Comparison of ENCODE assay signal across 1 cellular context in the genomic region with DNA sequence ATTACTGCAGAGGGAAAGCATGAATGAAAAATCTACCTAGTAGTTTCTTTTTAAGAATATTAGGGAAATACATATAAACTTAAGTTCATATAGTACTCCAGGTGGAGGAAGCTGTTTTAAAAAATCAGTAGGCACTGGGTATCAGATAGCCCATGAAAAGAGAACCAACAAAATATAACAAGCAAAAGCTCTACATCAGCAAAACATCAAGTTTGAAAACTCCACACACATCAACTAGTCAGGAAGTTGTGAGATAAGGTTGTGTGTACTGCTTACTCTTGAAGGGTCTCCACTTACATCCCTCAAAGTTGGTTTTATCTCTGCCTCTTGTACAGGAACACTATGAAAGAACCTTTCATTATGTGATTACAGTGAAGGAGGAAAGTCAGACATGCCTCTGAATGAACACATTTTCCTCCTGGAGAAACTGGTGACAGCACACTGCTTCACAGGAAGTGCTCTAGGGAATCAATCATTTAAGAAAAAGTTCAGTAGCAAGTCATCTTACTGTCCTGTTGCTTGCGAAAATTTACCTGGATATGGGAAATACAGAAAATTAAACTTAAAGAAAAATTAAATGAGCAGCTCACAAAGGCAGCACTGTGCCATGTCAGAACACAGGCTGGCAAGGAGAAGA.
TF ChIP-seq lines count a peak whose summit lies in the region.

No MANE protein-coding gene starts in this region.

TF ChIP-seq in K562, 482 proteins besides CTCF, POLR2A, EP300 and RAD21 (continued from another document):
- TF ChIP-seq MAFK (IDR thresholded peaks at IDR 0.05; ENCODE audit: low read length), result peak; percentile 54; the same call in 1 of the 2 replicates
